Comparison of ENCODE assay signal across 19 cellular contexts in the genomic region with DNA sequence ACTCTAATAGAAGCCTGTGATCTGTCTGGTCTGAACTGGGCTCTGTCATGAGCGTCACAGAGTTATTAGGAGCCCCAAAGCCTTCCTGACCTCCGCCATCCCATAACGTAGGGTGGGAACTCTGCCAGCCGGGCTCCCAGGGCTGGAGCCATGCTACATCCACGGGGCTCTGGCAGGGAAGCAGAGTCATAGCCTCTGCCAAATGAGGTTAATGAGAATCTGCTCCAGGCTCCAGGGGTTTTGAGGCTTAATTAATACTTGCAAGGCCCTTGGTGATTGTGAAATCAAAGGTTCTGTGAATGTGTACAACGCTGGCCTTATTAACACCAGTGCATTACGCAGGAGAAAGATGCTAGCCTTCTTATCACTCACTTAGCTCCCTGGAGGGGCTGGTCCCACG. TPM values are rescaled to one million over a fixed set of nuclear protein-coding genes. Genes with fewer than 3 reads are reported as not detected.
A peak's percentile ranks its signal among the peaks of the same experiment; 100 is the strongest.
DNase-seq lines count a peak whose midpoint lies in the region; ATAC-seq, FAIRE-seq and TF ChIP-seq lines count a peak whose summit lies in the region.
"Had no signal": no experiment of that assay in that cellular context is flagged by ENCODE, and none has a peak within 500 bp of the region (broad histone marks: within the 10 kb centered on the region; RNA-seq: fewer than 3 reads in every experiment).

No MANE protein-coding gene starts in this region.

- TF ChIP-seq CTCF in keratinocyte (optimal IDR thresholded peaks at IDR 0.05 in 1 of 3, IDR thresholded peaks at IDR 0.05 in 1 of 3, conservative IDR thresholded peaks at IDR 0.05 in 1 of 3; ENCODE audit: extremely low read depth in 1 of 3, insufficient read depth in 2 of 3, low read length in 3 of 3) = no peak

- no peaks in the 10 kb centered on the region for H4K20me1 ChIP-seq in BLaER1
- H4K20me1 ChIP-seq in keratinocyte (ENCODE audit: control insufficient read depth, extremely low read depth, insufficient read depth, low read length) = no peaks in the 10 kb centered on the region

- H3K27ac ChIP-seq in BLaER1 (no peak overlapping the region), keratinocyte (ENCODE audit: control insufficient read depth, insufficient read depth, low read length) (no peak overlapping the region)
- H3K27ac ChIP-seq: SJSA1 had no signal

- H3K36me3 ChIP-seq in BLaER1 = peaks cover 10% of the 10 kb centered on the region; the same call in 1 of the 2 replicates
- no peaks in the 10 kb centered on the region for H3K36me3 ChIP-seq in keratinocyte (ENCODE audit: control insufficient read depth in 2 of 2, extremely low read depth in 1 of 2, insufficient read depth in 2 of 2, low read length in 2 of 2)
- H3K36me3 ChIP-seq: SJSA1 had no signal

- ATAC-seq in SK-N-SH treated with all-trans-retinoic acid at 6 μM for 48 hours = peak; percentile 30; the same call in 1 of the 3 replicates
- no peak for ATAC-seq in GM21381 (IDR thresholded peaks at IDR 0.05; ENCODE audit: unreplicated experiment)
- no peak for ATAC-seq in GM19023 (IDR thresholded peaks at IDR 0.05; ENCODE audit: unreplicated experiment)
- ATAC-seq: PC-3 had no signal

- peaks cover 21% of the 10 kb centered on the region for H3K9me3 ChIP-seq in BLaER1
- no peaks in the 10 kb centered on the region for H3K9me3 ChIP-seq in keratinocyte (ENCODE audit: control insufficient read depth, low read depth, low read length)
- H3K9me3 ChIP-seq: SJSA1 had no signal

- H3K4me1 ChIP-seq in BLaER1 = peaks cover 55% of the 10 kb centered on the region
- peaks cover 36% of the 10 kb centered on the region for H3K4me1 ChIP-seq in keratinocyte (ENCODE audit: control insufficient read depth, extremely low read depth, insufficient read depth, low read length)
- H3K4me1 ChIP-seq: SJSA1 had no signal

- FAIRE-seq in keratinocyte (lab: Jason Lieb, UNC) = peak; percentile 13
- FAIRE-seq: GM12891, H54 had no signal

- DNase-seq in NCI-H1105 treated with DMSO at 0.1 percent for 48 hours (lab: John Stamatoyannopoulos, UW) = peak; percentile 52
- DNase-seq in keratinocyte (ENCODE audit: low read depth, low spot score) = no peak
- no peak for DNase-seq in UCSD-AML1 (lab: John Stamatoyannopoulos, UW; ENCODE audit: unreplicated experiment)
- DNase-seq in effector CD4-positive, alpha-beta T cell = no peak
- DNase-seq: CD4-positive, alpha-beta memory T cell; DMS53; EL; NCI-H2081; NCI-H510A; NCI-H774; PC-3; SW 1271 had no signal

- peaks cover 2% of the 10 kb centered on the region for H3K9me1 ChIP-seq in keratinocyte (ENCODE audit: control insufficient read depth, extremely low read depth, insufficient read depth, low read length)

- dilution Hi-C loops in keratinocyte (cut with MboI; ENCODE audit: extremely low pct_ligation_motif_present, low sequenced_read_pairs) = no loop called here

- H3K4me3 ChIP-seq in BLaER1 (no peak overlapping the region), keratinocyte (ENCODE audit: control insufficient read depth in 2 of 3, extremely low read depth in 1 of 3, insufficient read depth in 2 of 3, low read depth in 1 of 3, low read length in 3 of 3) (no peak overlapping the region)
- H3K4me3 ChIP-seq: SJSA1 had no signal

- H2AFZ ChIP-seq in keratinocyte (ENCODE audit: control insufficient read depth, low read length) = no peak overlapping the region

- no peaks in the 10 kb centered on the region for H3K79me2 ChIP-seq in keratinocyte (ENCODE audit: control insufficient read depth, insufficient read depth, low read length)

- no peak overlapping the region for H3K9ac ChIP-seq in BLaER1
- no peak overlapping the region for H3K9ac ChIP-seq in keratinocyte (ENCODE audit: control insufficient read depth, extremely low read depth, insufficient read depth, low read length)

- H3K4me2 ChIP-seq in BLaER1 = peak overlapping the region; percentile 39
- no peak overlapping the region for H3K4me2 ChIP-seq in keratinocyte (ENCODE audit: control insufficient read depth, extremely low read depth, insufficient read depth, low read depth, low read length)

- no peaks in the 10 kb centered on the region for H3K27me3 ChIP-seq in BLaER1
- H3K27me3 ChIP-seq in keratinocyte (ENCODE audit: control insufficient read depth, extremely low read depth, insufficient read depth, low read length) = no peaks in the 10 kb centered on the region
- H3K27me3 ChIP-seq: SJSA1 had no signal

TF ChIP-seq in SK-N-SH treated with all-trans-retinoic acid at 6 μM for 48 hours, 23 proteins besides CTCF, POLR2A, EP300 and RAD21:
- TF ChIP-seq RARB (CRISPR knock-in tag; IDR thresholded peaks at IDR 0.05) (no peak), ARNTL (CRISPR knock-in tag; IDR thresholded peaks at IDR 0.05; ENCODE audit: borderline replicate concordance, low read depth) (no peak), SNAI2 (CRISPR knock-in tag; IDR thresholded peaks at IDR 0.05) (no peak), PPARA (CRISPR knock-in tag; IDR thresholded peaks at IDR 0.05; ENCODE audit: borderline replicate concordance) (no peak), TSHZ2 (CRISPR knock-in tag; IDR thresholded peaks at IDR 0.05) (no peak), ZC3H10 (CRISPR knock-in tag; IDR thresholded peaks at IDR 0.05) (no peak), TOX (CRISPR knock-in tag; IDR thresholded peaks at IDR 0.05; ENCODE audit: borderline replicate concordance) (no peak), OSR1 (CRISPR knock-in tag; IDR thresholded peaks at IDR 0.05) (no peak), ISL1 (CRISPR knock-in tag; IDR thresholded peaks at IDR 0.05) (no peak), GLIS3 (CRISPR knock-in tag; IDR thresholded peaks at IDR 0.05) (no peak), ZNF565 (CRISPR knock-in tag; conservative IDR thresholded peaks at IDR 0.05; ENCODE audit: low read depth) (no peak), BACH2 (CRISPR knock-in tag; IDR thresholded peaks at IDR 0.05; ENCODE audit: borderline replicate concordance) (no peak)

RNA-seq across cellular contexts. Expression of gene ZFP90, which starts 42.4 kb away (rescaled TPM):
- 11.3 to 16.9 TPM (median 15.3 TPM) in 3 replicates for polyA plus RNA-seq in keratinocyte
- polyA plus RNA-seq in keratinocyte (2011; ENCODE audit: low read depth) = 4.3 TPM
- polyA plus RNA-seq in keratinocyte (2011; cell fraction: cytosol; rRNA removed) = 8.4 and 12.2 TPM in 2 replicates
- 20.5 and 21.5 TPM in 2 replicates for polyA plus RNA-seq in keratinocyte (2011; cell fraction: nucleus; rRNA removed)
- 9.3 and 9.8 TPM in 2 replicates for polyA plus RNA-seq in keratinocyte (2012; ENCODE audit: low replicate concordance)
- 6.6 to 16.5 TPM (median 16.4 TPM) in 3 replicates for polyA minus RNA-seq in keratinocyte
- polyA minus RNA-seq in keratinocyte (2011; cell fraction: cytosol; rRNA and poly(A)+ RNA removed) = 12.3 TPM
- 9.5 and 15.7 TPM in 2 replicates for polyA minus RNA-seq in keratinocyte (2011; cell fraction: nucleus; rRNA and poly(A)+ RNA removed)

RNA-seq across cellular contexts. Expression of gene SMPD3, which starts 48.4 kb away (rescaled TPM):
- 0.05 to 0.34 TPM (median 0.14 TPM) in 3 replicates for polyA plus RNA-seq in keratinocyte
- 1.7 TPM for polyA plus RNA-seq in keratinocyte (2011; ENCODE audit: low read depth)
- polyA plus RNA-seq in keratinocyte (2011; cell fraction: cytosol; rRNA removed) = 0.02 and 0.12 TPM in 2 replicates
- 0.60 and 0.96 TPM in 2 replicates for polyA plus RNA-seq in keratinocyte (2011; cell fraction: nucleus; rRNA removed)
- 0.24 and 3.2 TPM in 2 replicates for polyA plus RNA-seq in keratinocyte (2012; ENCODE audit: low replicate concordance)
- 1.7 to 4.1 TPM in 2 of 3 replicates, not detected in the other for polyA minus RNA-seq in keratinocyte
- not detected for polyA minus RNA-seq in keratinocyte (2011; cell fraction: cytosol; rRNA and poly(A)+ RNA removed)
- 2.1 and 3.5 TPM in 2 replicates for polyA minus RNA-seq in keratinocyte (2011; cell fraction: nucleus; rRNA and poly(A)+ RNA removed)
